8 cellular contexts compared by ENCODE assay signal in the genomic region with DNA sequence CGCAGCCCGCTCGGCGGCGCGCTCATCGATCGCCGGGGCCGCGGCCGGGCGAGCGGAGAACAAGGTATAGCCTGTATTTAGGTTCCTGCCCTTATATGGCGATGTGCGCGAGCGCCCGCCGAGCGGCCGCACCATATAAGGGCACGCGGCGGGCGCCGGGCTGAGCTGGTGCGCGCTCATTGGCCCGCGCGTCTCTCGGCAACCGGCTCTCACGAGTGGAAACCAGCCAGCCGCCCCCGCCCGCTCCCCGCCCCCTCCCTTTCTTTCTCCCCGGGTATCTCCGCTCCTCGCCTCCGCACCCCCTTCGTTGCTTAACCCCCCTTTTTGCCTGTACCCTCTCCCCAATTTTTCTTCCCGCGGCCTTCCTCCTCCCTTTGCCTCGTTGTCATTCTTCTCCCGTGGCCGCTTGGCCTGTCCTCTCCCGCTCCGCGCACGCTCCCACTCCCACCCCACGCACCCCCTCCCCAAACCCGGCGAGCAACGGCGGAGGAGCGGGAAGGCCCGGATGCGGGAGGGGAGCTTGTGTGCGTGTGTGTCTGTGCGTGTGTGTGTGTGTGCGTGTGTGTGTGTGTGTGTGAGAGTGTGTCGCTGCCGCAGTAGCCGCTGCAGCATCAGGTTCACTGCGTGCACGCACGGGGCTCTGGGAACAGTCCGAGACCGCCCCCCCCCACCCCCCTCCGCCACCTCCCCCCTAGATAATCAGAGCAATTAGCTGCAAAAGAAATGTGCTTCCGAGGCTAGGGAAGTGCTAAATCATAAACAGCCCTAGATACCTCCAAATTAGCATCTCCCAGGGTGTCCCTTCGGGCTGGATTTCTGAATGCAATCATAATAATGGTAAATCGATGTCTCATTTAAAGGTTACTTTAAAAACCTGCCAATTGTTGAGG. TPM values are rescaled to one million over a fixed set of nuclear protein-coding genes. Genes with fewer than 3 reads are reported as not detected.
DNase-seq lines count a peak whose midpoint lies in the region; ATAC-seq, FAIRE-seq and TF ChIP-seq lines count a peak whose summit lies in the region.

No MANE protein-coding gene starts in this region.

- H3K36me3 ChIP-seq in MG63 (no peaks in the 10 kb centered on the region), pancreas (no peaks in the 10 kb centered on the region), upper lobe of right lung (no peaks in the 10 kb centered on the region)

- H3K4me3 ChIP-seq in MG63 (0 out of 2 replicates have a peak overlapping the region, but pooled peaks have one; percentile 16), pancreas (no peak overlapping the region), upper lobe of right lung (no peak overlapping the region)

- ATAC-seq in pancreas: peak; percentile 38 to 75 (median 68)
- peak; percentile 64 for ATAC-seq in upper lobe of right lung

- H3K27ac ChIP-seq in pancreas (no peak overlapping the region), upper lobe of right lung (no peak overlapping the region)

- WGBS in pancreas, 2 donors: 1 to 2% methylated on average over 24 to 76 of the region's 76 CpGs

- intact Hi-C loops in pancreas (cut with DNase I): no loop called here
- intact Hi-C loops in upper lobe of right lung (cut with DNase I): no loop called here

- H3K9me3 ChIP-seq in MG63 (no peaks in the 10 kb centered on the region), pancreas (no peaks in the 10 kb centered on the region), upper lobe of right lung (no peaks in the 10 kb centered on the region)

- H3K27me3 ChIP-seq in MG63 (peaks cover 75% of the 10 kb centered on the region), pancreas (peaks cover 3 to 36% (median 8%) of the 10 kb centered on the region in 4 donors), upper lobe of right lung (peaks cover 86% of the 10 kb centered on the region)

- no peak for TF ChIP-seq CTCF in pancreas (IDR thresholded peaks at IDR 0.05)
- TF ChIP-seq CTCF in upper lobe of right lung (IDR thresholded peaks at IDR 0.05): no peak

- DNase-seq in DMS53 (lab: John Stamatoyannopoulos, UW) (peak; percentile 98), H54 (ENCODE audit: insufficient read length, low spot score) (peak; percentile 91), MG63 (peak; percentile 79), RPMI8226 (peak; percentile 95), foreskin melanocyte (peak; percentile 73), pancreas (peak; percentile 51 to 88 (median 72)), upper lobe of right lung (no peak)
- DNase-seq in activated T-helper 1 cell treated with anti-CD3 and anti-CD28 coated beads, Interleukin-2, amount 50 U/mL, for 16 hours (ENCODE audit: low read depth in 1 of 2, low spot score in 1 of 2): peak; percentile 36 to 71

- peaks cover 19 to 34% (median 21%) of the 10 kb centered on the region in 3 donors for H3K4me1 ChIP-seq in pancreas
- peaks cover 40% of the 10 kb centered on the region for H3K4me1 ChIP-seq in upper lobe of right lung

- TF ChIP-seq POLR2A in H54 (IDR thresholded peaks at IDR 0.05; ENCODE audit: low read depth, low read length): no peak

- FAIRE-seq in H54 (lab: Jason Lieb, UNC) (no peak), pancreas (lab: Jason Lieb, UNC) (no peak)

RNA-seq across cellular contexts. Expression of a gene that starts 13.5 kb away (rescaled TPM):
- 7.7 and 15.7 TPM in 2 replicates for total RNA-seq in MG63 (2014; rRNA removed; shearing (Covaris generic); ENCODE audit: low replicate concordance)
- total RNA-seq in pancreas: 1 to 10 TPM; 1.6 to 5.7 (median 3.6) TPM
- 1 to 10 TPM; 4.5 to 5.2 TPM for polyA plus RNA-seq in pancreas
- total RNA-seq in upper lobe of right lung: 4.9 TPM

RNA-seq across cellular contexts. Expression of a gene that starts 28.9 kb away (rescaled TPM):
- total RNA-seq in MG63 (2014; rRNA removed; shearing (Covaris generic); ENCODE audit: low replicate concordance): 8.8 and 26.2 TPM in 2 replicates
- 10 to 100 TPM; 11.1 to 42.4 (median 18.0) TPM for total RNA-seq in pancreas
- 10 to 100 TPM; 15.0 to 18.5 TPM for polyA plus RNA-seq in pancreas
- 20.2 TPM for total RNA-seq in upper lobe of right lung

RNA-seq across cellular contexts. Expression of a gene that starts 32.4 kb away (rescaled TPM):
- total RNA-seq in MG63 (2014; rRNA removed; shearing (Covaris generic); ENCODE audit: low replicate concordance): 14.1 and 17.1 TPM in 2 replicates
- total RNA-seq in pancreas: 1 to 10 TPM; 1.1 to 3.1 (median 1.8) TPM
- polyA plus RNA-seq in pancreas: 1 to 10 TPM; 2.6 to 3.2 TPM
- 3.4 TPM for total RNA-seq in upper lobe of right lung
